Comparison of ENCODE assay signal across 13 cellular contexts in genomic region chr14:49193365-49194050, GRCh38.
A peak's percentile ranks its signal among the peaks of the same experiment; 100 is the strongest.
DNase-seq lines count a peak whose midpoint lies in the region; ATAC-seq and TF ChIP-seq lines count a peak whose summit lies in the region.
"Had no signal": no experiment of that assay in that cellular context is flagged by ENCODE, and none has a peak within 500 bp of the region (broad histone marks: within the 10 kb centered on the region; RNA-seq: fewer than 3 reads in every experiment).

No MANE protein-coding gene starts in this region.

- DNase-seq in activated T-cell treated with anti-CD3 and anti-CD28 coated beads, Interleukin-2, amount 50 U/mL, for 72 hours: no peak
- no peak for DNase-seq in activated T-cell treated with anti-CD3 and anti-CD28 coated beads, Interleukin-2, amount 50 U/mL, for 48 hours
- DNase-seq in T-helper 1 cell (no peak), G401 (ENCODE audit: low spot score) (no peak), lower leg skin (ENCODE audit: low spot score in 2 of 2) (no peak)
- DNase-seq: activated T-cell treated with anti-CD3 and anti-CD28 coated beads, Interleukin-2, amount 50 U/mL, for 1 hour; NCI-H2171 treated with DMSO at 0.1 percent for 48 hours; stimulated activated CD4-positive, alpha-beta T cell treated with anti-CD3 and anti-CD28 coated beads, Interleukin-2, amount 100 ng/mL, for 24 hours had no signal

- intact Hi-C loops in lower leg skin (cut with DNase I; ENCODE audit: low total_unique reads): no loop called here

- peak overlapping the region; percentile 8 for H3K27ac ChIP-seq in stomach smooth muscle (ENCODE audit: low read length)
- H3K27ac ChIP-seq: thyroid gland had no signal

- H3K4me3 ChIP-seq in stomach smooth muscle (ENCODE audit: low read length in 2 of 2): no peak overlapping the region
- H3K4me3 ChIP-seq in lower leg skin (ENCODE audit: low read depth, poor library complexity, severe bottlenecking): no peak overlapping the region
- H3K4me3 ChIP-seq: thyroid gland had no signal

- WGBS in lower leg skin, 2 donors: 46 to 55% methylated on average over 7 of the region's 7 CpGs

- no peak for TF ChIP-seq CTCF in lower leg skin (IDR thresholded peaks at IDR 0.05)

- peak overlapping the region in 1 of 2 donors; percentile 18 for H3K4me3 Mint-ChIP-seq in activated T-cell treated with anti-CD3 and anti-CD28 coated beads, Interleukin-2, amount 50 U/mL, for 72 hours
- H3K4me3 Mint-ChIP-seq: nephron had no signal

- H3K9ac ChIP-seq in stomach smooth muscle (ENCODE audit: low read length in 2 of 2): no peak overlapping the region

- peaks cover 5% of the 10 kb centered on the region for H3K27me3 Mint-ChIP-seq in activated T-cell treated with anti-CD3 and anti-CD28 coated beads, Interleukin-2, amount 50 U/mL, for 72 hours (ENCODE audit: low read depth)

- TF ChIP-seq POLR2A in lower leg skin (IDR thresholded peaks at IDR 0.05): no peak

- in situ Hi-C loops in G401 (cut with HindIII; ENCODE audit: low sequenced_read_pairs): no loop called here

- H3K9me3 ChIP-seq in stomach smooth muscle (ENCODE audit: control insufficient read depth in 2 of 2, low read length in 2 of 2): peaks cover 0 to under 1% of the 10 kb centered on the region in 2 donors
- H3K9me3 ChIP-seq: thyroid gland had no signal

- no peaks in the 10 kb centered on the region for H3K36me3 Mint-ChIP-seq in activated T-cell treated with anti-CD3 and anti-CD28 coated beads, Interleukin-2, amount 50 U/mL, for 72 hours (ENCODE audit: insufficient read depth in 2 of 2)

- H3K27me3 ChIP-seq in stomach smooth muscle (ENCODE audit: control insufficient read depth in 1 of 2, insufficient read depth in 2 of 2, low read length in 2 of 2): no peaks in the 10 kb centered on the region
- H3K27me3 ChIP-seq: thyroid gland had no signal

- ATAC-seq in activated T-cell treated with anti-CD3 and anti-CD28 coated beads, Interleukin-2, amount 50 U/mL, for 72 hours (replicated peaks in 1 of 2): peak; percentile 64 to 72
- ATAC-seq in HG02642 (IDR thresholded peaks at IDR 0.05; ENCODE audit: poor library complexity, unreplicated experiment): peak; percentile 97
- peak; percentile 96 for ATAC-seq in HG03520 (IDR thresholded peaks at IDR 0.05; ENCODE audit: unreplicated experiment)

- no peaks in the 10 kb centered on the region for H3K36me3 ChIP-seq in stomach smooth muscle (ENCODE audit: control insufficient read depth in 2 of 2, insufficient read depth in 2 of 2, low read length in 2 of 2)
- H3K36me3 ChIP-seq: thyroid gland had no signal

- H3K4me1 ChIP-seq in stomach smooth muscle (ENCODE audit: control insufficient read depth, insufficient read depth, low read length): no peaks in the 10 kb centered on the region

- H3K9me3 Mint-ChIP-seq in activated T-cell treated with anti-CD3 and anti-CD28 coated beads, Interleukin-2, amount 50 U/mL, for 72 hours: peaks cover 0 to 1% of the 10 kb centered on the region in 2 donors
- H3K9me3 Mint-ChIP-seq: nephron had no signal

- peaks cover 7% of the 10 kb centered on the region for H3K4me1 Mint-ChIP-seq in activated T-cell treated with anti-CD3 and anti-CD28 coated beads, Interleukin-2, amount 50 U/mL, for 72 hours (ENCODE audit: low read depth)

- no peak overlapping the region for H3K27ac Mint-ChIP-seq in activated T-cell treated with anti-CD3 and anti-CD28 coated beads, Interleukin-2, amount 50 U/mL, for 72 hours
- H3K27ac Mint-ChIP-seq: nephron had no signal
